In the genomic region with DNA sequence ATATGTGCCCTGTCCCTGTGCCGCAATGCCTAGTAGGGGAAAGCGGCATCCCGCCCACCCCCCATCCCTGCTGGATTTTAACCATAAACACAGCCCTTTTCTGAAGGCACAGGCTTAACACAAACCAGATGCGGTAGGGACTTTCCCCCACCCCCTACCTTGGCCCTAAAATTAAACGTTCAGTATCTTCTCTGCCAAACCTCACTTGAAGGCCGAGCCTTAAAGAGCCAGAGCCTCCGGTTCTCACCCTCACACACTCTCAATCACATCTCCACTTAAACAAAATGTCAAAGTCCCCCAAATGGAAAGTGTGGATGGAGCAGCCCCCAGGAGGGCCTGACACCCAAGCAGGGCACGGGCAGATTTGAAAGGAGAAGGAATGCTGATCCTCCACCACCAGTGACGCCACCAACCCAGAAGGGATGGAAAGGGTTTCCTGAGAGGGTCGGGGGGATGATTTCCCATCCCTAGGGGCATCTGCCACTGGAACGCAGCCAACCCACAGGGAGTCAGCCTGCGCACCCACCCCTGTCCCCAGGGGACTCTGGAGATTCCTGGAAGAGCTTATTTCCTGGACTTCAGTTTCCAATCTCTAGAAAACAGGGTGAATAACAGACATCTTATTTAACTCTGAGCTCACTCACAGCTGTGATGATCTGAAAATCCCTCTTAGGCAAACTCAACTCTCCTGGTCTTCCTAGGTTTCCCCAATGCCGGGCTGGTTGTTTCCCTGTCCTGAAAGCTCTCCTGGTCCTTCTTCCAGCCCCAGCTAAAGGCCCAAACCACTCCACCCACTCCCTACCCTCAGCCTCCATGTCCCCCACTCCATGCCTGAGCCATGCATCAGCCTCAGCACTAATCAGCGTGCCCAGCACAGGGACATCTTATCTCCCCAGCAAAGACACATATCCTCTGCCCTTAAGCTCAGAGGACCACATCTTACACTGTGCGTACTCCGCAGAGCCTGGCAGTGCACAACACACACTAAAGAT, we compare ENCODE assay signal across 1 cellular context.
TF ChIP-seq lines count a peak whose summit lies in the region.

No MANE protein-coding gene starts in this region.

TF ChIP-seq in SK-N-SH, 30 proteins besides CTCF, POLR2A, EP300 and RAD21 (continued from another document):
- TF ChIP-seq MXI1 (IDR thresholded peaks at IDR 0.05; ENCODE audit: low read depth, low read length) (peak; percentile 59; the same call in 1 of the 2 replicates), GATA2 (CRISPR knock-in tag; IDR thresholded peaks at IDR 0.05) (peak; percentile 6), TAF1 (IDR thresholded peaks at IDR 0.05; ENCODE audit: borderline replicate concordance, low read depth, low read length) (no peak), TEAD4 (IDR thresholded peaks at IDR 0.05; ENCODE audit: borderline replicate concordance, insufficient read depth) (peak; percentile 43; the same call in 1 of the 2 replicates), RXRA (IDR thresholded peaks at IDR 0.05; ENCODE audit: borderline replicate concordance, low read depth) (peak; percentile 72; the same call in 1 of the 2 replicates), NFIC (IDR thresholded peaks at IDR 0.05; ENCODE audit: borderline replicate concordance) (peak; percentile 66), TCF12 (IDR thresholded peaks at IDR 0.05) (peak; percentile 98), RCOR1 (IDR thresholded peaks at IDR 0.05; ENCODE audit: low read length) (0 out of 2 replicates have a peak, but pooled peaks have one; percentile 80)
- TF ChIP-seq, protein P1, sequence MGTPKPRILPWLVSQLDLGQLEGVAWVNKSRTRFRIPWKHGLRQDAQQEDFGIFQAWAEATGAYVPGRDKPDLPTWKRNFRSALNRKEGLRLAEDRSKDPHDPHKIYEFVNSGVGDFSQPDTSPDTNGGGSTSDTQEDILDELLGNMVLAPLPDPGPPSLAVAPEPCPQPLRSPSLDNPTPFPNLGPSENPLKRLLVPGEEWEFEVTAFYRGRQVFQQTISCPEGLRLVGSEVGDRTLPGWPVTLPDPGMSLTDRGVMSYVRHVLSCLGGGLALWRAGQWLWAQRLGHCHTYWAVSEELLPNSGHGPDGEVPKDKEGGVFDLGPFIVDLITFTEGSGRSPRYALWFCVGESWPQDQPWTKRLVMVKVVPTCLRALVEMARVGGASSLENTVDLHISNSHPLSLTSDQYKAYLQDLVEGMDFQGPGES (IDR thresholded peaks at IDR 0.05; ENCODE audit: low read depth, low read length), result no peak
- TF ChIP-seq, protein P2, sequence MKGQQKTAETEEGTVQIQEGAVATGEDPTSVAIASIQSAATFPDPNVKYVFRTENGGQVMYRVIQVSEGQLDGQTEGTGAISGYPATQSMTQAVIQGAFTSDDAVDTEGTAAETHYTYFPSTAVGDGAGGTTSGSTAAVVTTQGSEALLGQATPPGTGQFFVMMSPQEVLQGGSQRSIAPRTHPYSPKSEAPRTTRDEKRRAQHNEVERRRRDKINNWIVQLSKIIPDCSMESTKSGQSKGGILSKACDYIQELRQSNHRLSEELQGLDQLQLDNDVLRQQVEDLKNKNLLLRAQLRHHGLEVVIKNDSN (IDR thresholded peaks at IDR 0.05; ENCODE audit: borderline replicate concordance, low read depth), result no peak
TF ChIP-seq in SK-N-SH: peak in this region for 14.
